ENCODE assay signal across 24 cellular contexts in the genomic region with DNA sequence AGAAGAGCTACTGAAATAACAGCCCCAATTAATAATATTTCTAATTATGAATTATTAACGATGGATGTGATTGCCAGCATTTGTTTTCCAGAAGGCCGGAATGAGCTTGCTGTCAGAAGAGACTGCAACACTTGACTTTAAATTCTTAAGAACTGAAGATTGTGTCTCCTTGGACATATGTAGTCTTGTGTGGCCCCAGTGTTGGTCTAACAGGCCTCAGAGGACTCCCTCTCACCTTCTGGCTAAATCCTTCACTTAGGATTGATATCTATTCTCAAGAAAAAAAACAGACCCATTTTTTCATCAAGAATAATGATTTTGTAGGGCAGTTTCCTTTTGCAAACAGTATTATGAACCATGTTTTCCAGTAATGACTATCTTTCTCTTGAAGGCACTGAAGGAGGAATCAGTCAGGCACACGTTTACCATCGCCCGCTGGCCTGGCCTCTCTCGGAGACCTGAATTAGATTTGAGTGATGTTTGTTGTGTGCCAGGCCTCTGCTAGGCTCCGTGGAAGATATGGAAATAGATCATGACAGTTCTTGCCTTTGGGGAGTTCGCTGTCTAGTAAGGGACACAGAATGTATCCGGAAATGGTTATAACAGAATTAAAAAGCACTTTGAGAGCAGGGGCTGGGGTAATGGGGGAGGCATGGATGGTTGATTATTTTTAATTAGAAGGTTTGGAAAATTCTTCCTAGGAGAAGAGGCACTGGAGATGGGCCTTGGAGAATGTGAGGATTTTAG.
"Had no signal": no experiment of that assay in that cellular context is flagged by ENCODE, and none has a peak within 500 bp of the region (broad histone marks: within the 10 kb centered on the region; RNA-seq: fewer than 3 reads in every experiment).

No MANE protein-coding gene starts in this region.

- H3K9me3 Mint-ChIP-seq: dendritic cell treated with granulocyte-macrophage colony-stimulating factor and Interleukin-4, amounts not matched to agents 40 ng/mL and 50 ng/mL, for 4 days; endodermal cell; natural killer cell; stimulated activated naive CD8-positive, alpha-beta T cell treated with anti-CD3 and anti-CD28 coated beads, Interleukin-15, amount 100 ng/mL, for 72 hours had no signal

- H3K27me3 Mint-ChIP-seq: dendritic cell treated with granulocyte-macrophage colony-stimulating factor and Interleukin-4, amounts not matched to agents 40 ng/mL and 50 ng/mL, for 4 days; stimulated activated naive CD8-positive, alpha-beta T cell treated with anti-CD3 and anti-CD28 coated beads, Interleukin-15, amount 100 ng/mL, for 72 hours had no signal

- H3K4me3 Mint-ChIP-seq: dendritic cell treated with granulocyte-macrophage colony-stimulating factor and Interleukin-4, amounts not matched to agents 40 ng/mL and 50 ng/mL, for 4 days; endodermal cell; natural killer cell; stimulated activated naive CD8-positive, alpha-beta T cell treated with anti-CD3 and anti-CD28 coated beads, Interleukin-15, amount 100 ng/mL, for 72 hours had no signal

- H3K36me3 ChIP-seq: colonic mucosa, gastrocnemius medialis, left lung, neutrophil, pancreas, right lobe of liver, suprapubic skin, transverse colon, vagina had no signal

- H3K27ac Mint-ChIP-seq: dendritic cell treated with granulocyte-macrophage colony-stimulating factor and Interleukin-4, amounts not matched to agents 40 ng/mL and 50 ng/mL, for 4 days; natural killer cell had no signal

- H3K27ac ChIP-seq: colonic mucosa, epithelial cell of prostate, gastrocnemius medialis, left lung, neutrophil, pancreas, right lobe of liver, suprapubic skin, transverse colon, vagina had no signal

- H3K4me1 Mint-ChIP-seq: endodermal cell; natural killer cell; stimulated activated naive CD8-positive, alpha-beta T cell treated with anti-CD3 and anti-CD28 coated beads, Interleukin-15, amount 100 ng/mL, for 72 hours had no signal

- H3K27me3 ChIP-seq: colonic mucosa, gastrocnemius medialis, left lung, neutrophil, pancreas, right lobe of liver, suprapubic skin, transverse colon, vagina had no signal

- ATAC-seq: esophagus mucosa; gastrocnemius medialis; left lung; natural killer cell; pancreas; right lobe of liver; stimulated activated naive CD8-positive, alpha-beta T cell treated with anti-CD3 and anti-CD28 coated beads, Interleukin-15, amount 100 ng/mL, for 72 hours had no signal

- H3K36me3 Mint-ChIP-seq: natural killer cell had no signal

- H3K4me1 ChIP-seq: gastrocnemius medialis, left lung, pancreas, right lobe of liver, vagina had no signal

- H3K4me3 ChIP-seq: colonic mucosa, gastrocnemius medialis, left lung, pancreas, right lobe of liver, suprapubic skin, transverse colon, vagina had no signal

- H3K9me3 ChIP-seq: colonic mucosa, gastrocnemius medialis, left lung, neutrophil, pancreas, right lobe of liver, suprapubic skin, transverse colon, vagina had no signal

- DNase-seq: colonic mucosa; effector CD8-positive, alpha-beta T cell; endodermal cell; foreskin fibroblast; gastrocnemius medialis; head of caudate nucleus; mesenchymal stem cell; natural killer cell; pancreas; right lobe of liver; small intestine; stimulated activated CD4-positive, alpha-beta T cell treated with anti-CD3 and anti-CD28 coated beads, Interleukin-15, amount 100 ng/mL, for 24 hours; stimulated activated CD4-positive, alpha-beta T cell treated with anti-CD3 and anti-CD28 coated beads, Interleukin-2, amount 100 ng/mL, for 48 hours; stimulated activated CD8-positive, alpha-beta memory T cell treated with anti-CD3 and anti-CD28 coated beads, Interleukin-4, amount 100 ng/mL, for 48 hours; stimulated activated naive CD4-positive, alpha-beta T cell; stimulated activated naive CD8-positive, alpha-beta T cell treated with anti-CD3 and anti-CD28 coated beads, Interleukin-15, amount 100 ng/mL, for 72 hours; transverse colon had no signal
